21 cellular contexts compared by ENCODE assay signal in the genomic region with DNA sequence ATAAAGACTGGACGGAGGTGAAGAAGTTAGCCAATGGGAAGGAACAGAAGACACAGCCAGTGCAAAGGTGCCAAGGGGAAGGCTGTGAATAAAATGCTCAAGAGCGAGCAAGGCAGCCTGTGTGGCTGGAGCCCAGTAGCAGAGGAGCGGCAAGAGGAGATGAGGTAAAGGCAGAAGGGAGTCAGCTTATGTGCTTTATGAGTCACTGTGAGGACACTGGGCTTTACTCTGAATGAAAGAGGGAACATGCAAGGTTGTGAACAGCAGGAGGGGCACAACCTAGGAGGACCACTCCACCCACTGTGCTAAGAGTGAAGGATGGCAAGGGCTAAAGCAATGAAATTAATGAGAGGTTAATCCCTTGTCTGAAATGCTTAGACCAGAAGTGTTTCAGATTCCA.
"Had no signal": no experiment of that assay in that cellular context is flagged by ENCODE, and none has a peak within 500 bp of the region (broad histone marks: within the 10 kb centered on the region; RNA-seq: fewer than 3 reads in every experiment).

No MANE protein-coding gene starts in this region.

- DNase-seq: activated CD4-positive, alpha-beta T cell treated with anti-CD3 and anti-CD28 coated beads, Interleukin-2, amount 10 ng/mL, durations not matched to agents 24 days and 14 days; activated gamma-delta T cell treated with Interleukin-2 at 50 U/mL for 16 hours; activated T-cell treated with anti-CD3 and anti-CD28 coated beads, Interleukin-2, amount 50 U/mL, for 1 hour; adrenal gland; foreskin melanocyte; glutamatergic neuron; left ventricle myocardium inferior; mammary epithelial cell; naive thymus-derived CD8-positive, alpha-beta T cell; spleen; stimulated activated CD4-positive, alpha-beta T cell treated with anti-CD3 and anti-CD28 coated beads, Interleukin-4, amount 100 ng/mL, for 24 hours; stimulated activated naive CD4-positive, alpha-beta T cell treated with Interleukin-2 at 50 U/mL for 16 hours; T-helper 17 cell had no signal

- H3K27ac ChIP-seq: adrenal gland, cardiac muscle cell, hepatocyte, left ventricle myocardium inferior, prostate gland, spleen, thoracic aorta, vagina had no signal

- H3K4me1 Mint-ChIP-seq: activated CD4-positive, alpha-beta T cell treated with anti-CD3 and anti-CD28 coated beads, Interleukin-2, amount 10 ng/mL, durations not matched to agents 24 days and 14 days; mesothelial cell of epicardium had no signal

- H3K27me3 Mint-ChIP-seq: activated CD4-positive, alpha-beta T cell treated with anti-CD3 and anti-CD28 coated beads, Interleukin-2, amount 10 ng/mL, durations not matched to agents 24 days and 14 days; activated naive CD4-positive, alpha-beta T cell treated with anti-CD3 and anti-CD28 coated beads, Interleukin-2, amount 50 U/mL, for 24 hours; naive thymus-derived CD8-positive, alpha-beta T cell; T-helper 17 cell; type B pancreatic cell had no signal

- H2AFZ ChIP-seq: hepatocyte had no signal

- H3K4me1 ChIP-seq: adrenal gland, left ventricle myocardium inferior, prostate gland, spleen, vagina had no signal

- H3K4me3 Mint-ChIP-seq: activated CD4-positive, alpha-beta T cell treated with anti-CD3 and anti-CD28 coated beads, Interleukin-2, amount 10 ng/mL, durations not matched to agents 24 days and 14 days; activated naive CD4-positive, alpha-beta T cell treated with anti-CD3 and anti-CD28 coated beads, Interleukin-2, amount 50 U/mL, for 24 hours; mesothelial cell of epicardium; T-helper 17 cell; type B pancreatic cell had no signal

- H3K4me2 ChIP-seq: hepatocyte had no signal

- H3K9me3 ChIP-seq: adrenal gland, left ventricle myocardium inferior, prostate gland, thoracic aorta, vagina had no signal

- H3K27me3 ChIP-seq: adrenal gland, cardiac muscle cell, hepatocyte, spleen, vagina had no signal

- H3K27ac Mint-ChIP-seq: activated CD4-positive, alpha-beta T cell treated with anti-CD3 and anti-CD28 coated beads, Interleukin-2, amount 10 ng/mL, durations not matched to agents 24 days and 14 days; activated naive CD4-positive, alpha-beta T cell treated with anti-CD3 and anti-CD28 coated beads, Interleukin-2, amount 50 U/mL, for 24 hours; mesothelial cell of epicardium; T-helper 17 cell; type B pancreatic cell had no signal

- H3K9me3 Mint-ChIP-seq: activated naive CD4-positive, alpha-beta T cell treated with anti-CD3 and anti-CD28 coated beads, Interleukin-2, amount 50 U/mL, for 24 hours had no signal

- H3K4me3 ChIP-seq: adrenal gland, cardiac muscle cell, hepatocyte, left ventricle myocardium inferior, prostate gland, spleen, thoracic aorta, vagina had no signal

- H3K79me2 ChIP-seq: hepatocyte had no signal

- H3K36me3 ChIP-seq: adrenal gland, left ventricle myocardium inferior, prostate gland, vagina had no signal

- ATAC-seq: naive thymus-derived CD8-positive, alpha-beta T cell; T-helper 17 cell had no signal
